ENCODE assay signal across 29 cellular contexts in the genomic region with DNA sequence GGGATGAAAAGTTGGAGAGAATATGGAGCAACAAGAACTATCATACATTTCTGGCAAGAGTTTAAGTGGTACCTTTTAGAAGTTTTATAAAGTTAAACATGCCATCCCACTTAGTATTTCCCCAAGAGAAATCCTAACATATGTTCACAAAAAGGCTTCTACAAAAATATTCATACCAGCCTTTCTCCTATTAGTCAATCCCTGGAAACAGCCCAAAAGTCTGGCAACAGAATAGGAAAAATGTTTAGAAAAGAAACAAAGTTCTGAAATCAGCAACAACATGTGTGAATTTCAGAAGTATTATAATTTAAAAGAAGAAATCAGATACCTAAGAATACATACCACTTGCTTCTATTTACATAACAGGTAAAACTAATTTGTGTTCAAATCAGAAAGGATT.
"Had no signal": no experiment of that assay in that cellular context is flagged by ENCODE, and none has a peak within 500 bp of the region (broad histone marks: within the 10 kb centered on the region; RNA-seq: fewer than 3 reads in every experiment).

No MANE protein-coding gene starts in this region.

- H3K4me1 ChIP-seq: adrenal gland, ascending aorta, esophagus muscularis mucosa, gastrocnemius medialis, prostate gland, sigmoid colon, testis, transverse colon had no signal

- H3K27me3 ChIP-seq: ascending aorta, esophagus muscularis mucosa, gastrocnemius medialis, hepatocyte, ovary, sigmoid colon, testis, transverse colon had no signal

- H3K9me3 ChIP-seq: adrenal gland, ascending aorta, esophagus muscularis mucosa, gastrocnemius medialis, ovary, prostate gland, sigmoid colon, testis, transverse colon had no signal

- H3K36me3 ChIP-seq: adrenal gland, ascending aorta, esophagus muscularis mucosa, gastrocnemius medialis, ovary, prostate gland, sigmoid colon, transverse colon had no signal

- H3K4me2 ChIP-seq: hepatocyte, smooth muscle cell had no signal

- H3K79me2 ChIP-seq: hepatocyte had no signal

- H3K27ac ChIP-seq: adrenal gland, ascending aorta, esophagus muscularis mucosa, gastrocnemius medialis, hepatocyte, ovary, prostate gland, sigmoid colon, testis, transverse colon had no signal

- ATAC-seq: activated CD4-positive, alpha-beta T cell treated with anti-CD3 and anti-CD28 coated beads for 36 hours; activated naive CD4-positive, alpha-beta T cell treated with anti-CD3 and anti-CD28 coated beads, Interleukin-2, amount 50 U/mL, for 72 hours; activated T-cell treated with anti-CD3 and anti-CD28 coated beads, Interleukin-2, amount 50 U/mL, for 72 hours; gastrocnemius medialis; left colon had no signal

- H3K4me3 ChIP-seq: adrenal gland, ascending aorta, esophagus muscularis mucosa, gastrocnemius medialis, hepatocyte, ovary, prostate gland, sigmoid colon, smooth muscle cell, testis, transverse colon had no signal

- DNase-seq: activated CD4-positive, alpha-beta T cell treated with anti-CD3 and anti-CD28 coated beads for 36 hours; activated CD4-positive, CD25-positive, alpha-beta regulatory T cell; activated naive CD4-positive, alpha-beta T cell; activated T-cell treated with anti-CD3 and anti-CD28 coated beads for 4 hours; activated T-cell treated with anti-CD3 and anti-CD28 coated beads, Interleukin-2, amount 50 U/mL, for 72 hours; adrenal gland; caudate nucleus; cortex of kidney; gastrocnemius medialis; glutamatergic neuron; immature natural killer cell; kidney; left colon; mammary epithelial cell; naive B cell; nephron progenitor cell; ovary; retina; sigmoid colon; stimulated activated CD4-positive, alpha-beta T cell treated with anti-CD3 and anti-CD28 coated beads, Interleukin-2, amount 100 ng/mL, for 24 hours; stimulated activated naive CD4-positive, alpha-beta T cell treated with Interleukin-2 at 50 U/mL for 16 hours; testis; transverse colon had no signal

- H2AFZ ChIP-seq: hepatocyte had no signal
